ENCODE assay signal across 1 cellular context in the genomic region with DNA sequence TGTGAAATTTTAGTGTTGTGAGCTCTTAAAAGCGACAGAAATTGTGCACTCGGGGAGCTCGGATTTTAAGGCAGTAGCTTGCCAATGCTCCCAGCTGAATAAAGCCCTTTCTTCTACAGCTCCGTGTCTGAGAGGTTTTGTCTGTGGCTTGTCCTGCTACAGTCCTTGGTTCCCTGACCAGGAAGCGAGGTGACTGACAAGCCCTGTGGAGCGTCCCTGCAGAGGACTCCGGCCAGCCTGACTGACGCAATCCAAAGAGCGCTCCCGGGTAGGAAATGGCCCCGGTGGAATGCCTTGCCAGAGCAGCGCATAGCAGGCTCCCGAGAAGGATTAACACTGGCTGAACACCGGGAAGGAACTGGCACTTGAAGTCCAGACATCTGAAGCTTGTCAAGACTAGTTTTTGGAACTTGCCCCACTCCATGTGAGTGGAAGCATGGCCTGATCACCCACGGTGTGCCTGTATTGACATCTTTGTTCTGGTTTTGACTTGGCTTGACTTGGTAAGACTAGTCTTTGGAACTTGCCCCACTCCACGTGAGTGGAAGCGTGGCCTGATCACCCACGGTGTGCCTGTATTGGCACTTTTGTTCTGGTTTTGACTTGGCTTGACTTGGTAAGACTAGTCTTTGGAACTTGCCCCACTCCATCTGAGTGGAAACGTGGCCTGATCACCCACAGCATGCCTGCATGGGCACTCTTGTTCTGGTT.
TF ChIP-seq lines count a peak whose summit lies in the region.

No MANE protein-coding gene starts in this region.

TF ChIP-seq in IMR-90, 13 proteins besides CTCF, POLR2A, EP300 and RAD21:
- 0 out of 2 replicates have a peak, but pooled peaks have one; percentile 13 for TF ChIP-seq CEBPB (IDR thresholded peaks at IDR 0.05; ENCODE audit: low read depth, low read length)
